Comparison of ENCODE assay signal across 28 cellular contexts in genomic region chr20:51340451-51340840, GRCh38.
A peak's percentile ranks its signal among the peaks of the same experiment; 100 is the strongest.
DNase-seq lines count a peak whose midpoint lies in the region; ATAC-seq and TF ChIP-seq lines count a peak whose summit lies in the region.
"Had no signal": no experiment of that assay in that cellular context is flagged by ENCODE, and none has a peak within 500 bp of the region (broad histone marks: within the 10 kb centered on the region; RNA-seq: fewer than 3 reads in every experiment).

No MANE protein-coding gene starts in this region.

- H3K27ac ChIP-seq in smooth muscle cell (ENCODE audit: low read depth), result peak overlapping the region; percentile 70
- H3K27ac ChIP-seq: 22Rv1, neural progenitor cell, prostate gland, RWPE1, transverse colon had no signal

- no peak for TF ChIP-seq RAD21 in Ishikawa (IDR thresholded peaks at IDR 0.05; ENCODE audit: low read depth)

- H3K27ac Mint-ChIP-seq in WTC11, result no peak overlapping the region
- H3K27ac Mint-ChIP-seq: activated B cell treated with CpG ODN at 0.5 μM for 24 hours; activated naive CD8-positive, alpha-beta T cell treated with anti-CD3 and anti-CD28 coated beads, Interleukin-2, amount 10 ng/mL, durations not matched to agents 7 days and 5 days; CD4-positive, alpha-beta memory T cell; neural progenitor cell had no signal

- no peak overlapping the region for H3K4me3 Mint-ChIP-seq in WTC11
- H3K4me3 Mint-ChIP-seq: activated B cell treated with CpG ODN at 0.5 μM for 24 hours; activated naive CD8-positive, alpha-beta T cell treated with anti-CD3 and anti-CD28 coated beads, Interleukin-2, amount 10 ng/mL, durations not matched to agents 7 days and 5 days; CD4-positive, alpha-beta memory T cell; IgD-negative memory B cell; neural progenitor cell had no signal

- DNase-seq in NCI-H82 (lab: John Stamatoyannopoulos, UW) (peak; percentile 43), NCI-H82 treated with DMSO at 0.1 percent for 48 hours (lab: John Stamatoyannopoulos, UW; ENCODE audit: unreplicated experiment) (no peak), WTC11 (ENCODE audit: low spot score) (no peak), smooth muscle cell (lab: John Stamatoyannopoulos, UW; ENCODE audit: unreplicated experiment) (no peak), NCI-H345 treated with DMSO at 0.1 percent for 48 hours (lab: John Stamatoyannopoulos, UW; ENCODE audit: unreplicated experiment) (no peak), RKO (ENCODE audit: low spot score) (no peak), NCI-H146 (lab: John Stamatoyannopoulos, UW) (no peak)
- DNase-seq: activated B cell treated with CpG ODN at 0.5 μM for 24 hours; activated CD4-positive, alpha-beta T cell treated with anti-CD3 and anti-CD28 coated beads, Interleukin-2, amount 50 U/mL, for 48 hours; activated naive CD8-positive, alpha-beta T cell treated with anti-CD3 and anti-CD28 coated beads, Interleukin-2, amount 10 ng/mL, durations not matched to agents 7 days and 5 days; AML-193; CD4-positive, alpha-beta memory T cell; cerebellar nuclear complex; DMS153; GDM1; glutamatergic neuron; MG63; NCI-H1436; NCI-H510A treated with DMSO at 0.1 percent for 48 hours; T-helper 9 cell; transverse colon had no signal

- H3K27me3 Mint-ChIP-seq in WTC11 (ENCODE audit: low read depth), result no peaks in the 10 kb centered on the region; the same call in 1 of the 2 replicates
- H3K27me3 Mint-ChIP-seq: CD4-positive, alpha-beta memory T cell had no signal

- no peaks in the 10 kb centered on the region for H3K79me2 ChIP-seq in smooth muscle cell (ENCODE audit: low read depth)

- CTCF ChIA-PET in WTC11 (lab: Charles Lee), result no interaction called here

- peaks cover 2% of the 10 kb centered on the region for H3F3A ChIP-seq in smooth muscle cell (ENCODE audit: low read depth)

- H3K36me3 Mint-ChIP-seq in WTC11, result peaks cover 5% of the 10 kb centered on the region
- H3K36me3 Mint-ChIP-seq: activated naive CD8-positive, alpha-beta T cell treated with anti-CD3 and anti-CD28 coated beads, Interleukin-2, amount 10 ng/mL, durations not matched to agents 7 days and 5 days; neural progenitor cell had no signal

- POLR2A ChIA-PET in WTC11 (lab: Charles Lee), result no interaction called here

- no peak for ATAC-seq in WTC11

- no peak overlapping the region for H3K4me2 ChIP-seq in smooth muscle cell
- H3K4me2 ChIP-seq: neural progenitor cell had no signal

- H4K20me1 ChIP-seq in smooth muscle cell (ENCODE audit: low read depth), result no peaks in the 10 kb centered on the region

- H3K4me1 Mint-ChIP-seq in WTC11, result 0 out of 2 replicates have a peak, but pooled peaks cover 3% of the 10 kb centered on the region

- H3K9ac ChIP-seq in smooth muscle cell (ENCODE audit: low read depth), result no peak overlapping the region
- H3K9ac ChIP-seq: neural progenitor cell had no signal

- H2AFZ ChIP-seq in smooth muscle cell (ENCODE audit: low read depth), result no peak overlapping the region
- H2AFZ ChIP-seq: neural progenitor cell had no signal

- TF ChIP-seq CTCF in WTC11 (IDR thresholded peaks at IDR 0.05) (no peak), smooth muscle cell (IDR thresholded peaks at IDR 0.05; ENCODE audit: borderline replicate concordance, insufficient read depth, poor library complexity, severe bottlenecking) (no peak)

- no peak for TF ChIP-seq EP300 in Ishikawa (IDR thresholded peaks at IDR 0.05; ENCODE audit: borderline replicate concordance)

- H3K9me3 Mint-ChIP-seq in WTC11, result peaks cover 39% of the 10 kb centered on the region

- H3K27me3 ChIP-seq in smooth muscle cell (ENCODE audit: low read depth), result no peaks in the 10 kb centered on the region
- H3K27me3 ChIP-seq: MG63, neural progenitor cell, transverse colon had no signal

- no peaks in the 10 kb centered on the region for H3K36me3 ChIP-seq in smooth muscle cell (ENCODE audit: low read depth)
- H3K36me3 ChIP-seq: MG63, neural progenitor cell, prostate gland, transverse colon had no signal

- no peak overlapping the region for H3K4me3 ChIP-seq in smooth muscle cell
- H3K4me3 ChIP-seq: lung, MG63, neural progenitor cell, prostate gland, transverse colon had no signal

- no peaks in the 10 kb centered on the region for H3K9me3 ChIP-seq in smooth muscle cell (replicated peaks; ENCODE audit: low read depth)
- H3K9me3 ChIP-seq: MG63, prostate gland, transverse colon had no signal

- no peaks in the 10 kb centered on the region for H3K4me1 ChIP-seq in smooth muscle cell (ENCODE audit: low read depth)
- H3K4me1 ChIP-seq: neural progenitor cell, prostate gland, transverse colon had no signal

TF ChIP-seq in Ishikawa, 13 proteins besides CTCF, POLR2A, EP300 and RAD21:
- no peak for TF ChIP-seq TAF1 (IDR thresholded peaks at IDR 0.05; ENCODE audit: low read depth)
- no peak for TF ChIP-seq TCF12 (IDR thresholded peaks at IDR 0.05; ENCODE audit: low read depth)
- 0 out of 2 replicates have a peak, but pooled peaks have one; percentile 46 for TF ChIP-seq YY1 (IDR thresholded peaks at IDR 0.05; ENCODE audit: low read depth)
- TF ChIP-seq NFIC (IDR thresholded peaks at IDR 0.05), result no peak
- TF ChIP-seq USF1 (IDR thresholded peaks at IDR 0.05), result peak; percentile 73
- no peak for TF ChIP-seq MAX (IDR thresholded peaks at IDR 0.05)
- TF ChIP-seq EGR1 (IDR thresholded peaks at IDR 0.05), result no peak
- no peak for TF ChIP-seq CEBPB (IDR thresholded peaks at IDR 0.05)
- TF ChIP-seq TEAD4 (IDR thresholded peaks at IDR 0.05), result no peak
- no peak for TF ChIP-seq FOXM1 (IDR thresholded peaks at IDR 0.05; ENCODE audit: borderline replicate concordance, low read depth)

TF ChIP-seq in WTC11, 78 proteins besides CTCF, POLR2A, EP300 and RAD21 (continues in another document):
- TF ChIP-seq USF1 (CRISPR knock-in tag; IDR thresholded peaks at IDR 0.05), result peak; percentile 61; the same call in 1 of the 2 replicates
- no peak for TF ChIP-seq JAZF1 (CRISPR knock-in tag; IDR thresholded peaks at IDR 0.05)
- no peak for TF ChIP-seq NR3C1 (CRISPR knock-in tag; conservative IDR thresholded peaks at IDR 0.05; ENCODE audit: low read depth)
- TF ChIP-seq GTF2I (CRISPR knock-in tag; conservative IDR thresholded peaks at IDR 0.05), result no peak
- TF ChIP-seq FOXJ3 (CRISPR knock-in tag; IDR thresholded peaks at IDR 0.05; ENCODE audit: borderline replicate concordance), result no peak
- TF ChIP-seq NFE2L1 (CRISPR knock-in tag; IDR thresholded peaks at IDR 0.05), result no peak
- TF ChIP-seq ZNF532 (CRISPR knock-in tag; IDR thresholded peaks at IDR 0.05; ENCODE audit: borderline replicate concordance), result no peak
- no peak for TF ChIP-seq E2F4 (CRISPR knock-in tag; IDR thresholded peaks at IDR 0.05; ENCODE audit: borderline replicate concordance, low read depth)
